In the genomic region with DNA sequence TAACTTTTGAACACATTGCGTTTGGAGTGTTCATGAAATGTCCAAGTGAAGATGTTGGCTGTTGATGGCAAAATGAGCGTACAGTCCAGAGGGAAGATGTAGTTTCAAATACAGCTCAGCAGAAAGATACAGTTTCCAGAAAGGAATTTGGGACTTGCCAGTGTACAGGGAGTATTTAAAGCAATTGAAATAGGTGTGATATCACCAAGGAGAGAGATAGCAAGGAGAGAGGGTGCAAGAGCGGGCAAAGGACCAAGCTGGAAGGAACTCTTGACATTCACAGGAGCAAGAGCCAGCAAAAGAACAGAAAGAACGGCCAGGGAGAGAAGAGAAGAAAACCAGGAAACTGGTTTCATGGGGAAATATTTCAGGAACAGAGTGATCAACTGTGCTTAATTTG, we compare ENCODE assay signal across 17 cellular contexts. TPM values are rescaled to one million over a fixed set of nuclear protein-coding genes. Genes with fewer than 3 reads are reported as not detected.
DNase-seq lines count a peak whose midpoint lies in the region; ATAC-seq and TF ChIP-seq lines count a peak whose summit lies in the region.
"Had no signal": no experiment of that assay in that cellular context is flagged by ENCODE, and none has a peak within 500 bp of the region (broad histone marks: within the 10 kb centered on the region; RNA-seq: fewer than 3 reads in every experiment).

No MANE protein-coding gene starts in this region.

- intact Hi-C loops in heart right ventricle (cut with DNase I), result no loop called here
- intact Hi-C loops in right cardiac atrium (cut with DNase I), result no loop called here

- H3K36me3 ChIP-seq in heart right ventricle, result no peaks in the 10 kb centered on the region
- H3K36me3 ChIP-seq: BE2C had no signal

- H3K27me3 ChIP-seq in heart right ventricle (no peaks in the 10 kb centered on the region), right cardiac atrium (ENCODE audit: control insufficient read depth, insufficient read depth) (no peaks in the 10 kb centered on the region)
- H3K27me3 ChIP-seq: BE2C had no signal

- WGBS in heart right ventricle, 2 donors, result 60 to 69% methylated on average over 4 of the region's 4 CpGs
- WGBS in right cardiac atrium, result 42% methylated on average over 4 of the region's 4 CpGs

- ATAC-seq in heart right ventricle (peak in 5 of 8 donors; percentile 20 to 62 (median 28)), right cardiac atrium (peak; percentile 30 to 61), GM21723 (IDR thresholded peaks at IDR 0.05; ENCODE audit: unreplicated experiment) (no peak)
- ATAC-seq: A549, HCT116 had no signal

- peak overlapping the region in 1 of 10 donors; percentile 26 for H3K4me3 ChIP-seq in heart right ventricle
- H3K4me3 ChIP-seq in right cardiac atrium (ENCODE audit: low read length), result no peak overlapping the region
- H3K4me3 ChIP-seq: A549, GM23248 had no signal

- no peak for TF ChIP-seq CTCF in heart right ventricle (IDR thresholded peaks at IDR 0.05)

- H3K9me3 ChIP-seq in heart right ventricle (no peaks in the 10 kb centered on the region), right cardiac atrium (ENCODE audit: control insufficient read depth, low read length) (no peaks in the 10 kb centered on the region)
- H3K9me3 ChIP-seq: A549, BE2C had no signal

- H3K4me1 ChIP-seq in heart right ventricle, result peaks cover 3 to 34% (median 20%) of the 10 kb centered on the region in 9 donors
- H3K4me1 ChIP-seq in right cardiac atrium (ENCODE audit: control insufficient read depth, insufficient read depth, low read length), result peaks cover 15% of the 10 kb centered on the region
- H3K4me1 ChIP-seq: BE2C had no signal

- H3K27ac ChIP-seq in heart right ventricle, result peak overlapping the region in 2 of 10 donors; percentile 22 to 25
- H3K27ac ChIP-seq in right cardiac atrium (ENCODE audit: low read length), result no peak overlapping the region
- H3K27ac ChIP-seq: A549, C4-2B, GM23248, HL-60 had no signal

- DNase-seq in NCI-H446 treated with DMSO at 0.1 percent for 48 hours (lab: John Stamatoyannopoulos, UW) (peak; percentile 82), NCI-H69 (lab: John Stamatoyannopoulos, UW) (peak; percentile 90), heart right ventricle (no peak), right cardiac atrium (peak in 1 of 3 donors; percentile 64), NCI-H748 (lab: John Stamatoyannopoulos, UW; ENCODE audit: unreplicated experiment) (no peak), GM03348 (ENCODE audit: low spot score) (no peak)
- DNase-seq in activated CD4-positive, alpha-beta T cell treated with anti-CD3 and anti-CD28 coated beads for 48 hours, result no peak
- DNase-seq: BE2C; CD4-positive, alpha-beta memory T cell; DND-41; GDM1; GM23248 had no signal

RNA-seq across cellular contexts. Expression of a gene that starts 47.8 kb away (rescaled TPM):
- total RNA-seq in heart right ventricle (10 to 100 TPM in 1 of 10 donors, 1 to 10 TPM in 9; 1.2 to 10.3 (median 4.1) TPM), right cardiac atrium (10 to 100 TPM; 16.8 to 19.8 (median 18.1) TPM)
- polyA plus RNA-seq in heart right ventricle (1 to 10 TPM; 3.1 to 8.2 TPM), right cardiac atrium (9.5 TPM)

Comparison
In these comparisons a context has a peak if more than half of its experiments do, and no peak if none do; other contexts are left out.
1. DNase-seq: peak in NCI-H446 treated with DMSO at 0.1 percent for 48 hours (single experiment) and NCI-H69 (single experiment); none in heart right ventricle (0 of 2), activated CD4-positive, alpha-beta T cell treated with anti-CD3 and anti-CD28 coated beads for 48 hours (single experiment), NCI-H748 (single experiment) and GM03348 (single experiment).